In the genomic region with DNA sequence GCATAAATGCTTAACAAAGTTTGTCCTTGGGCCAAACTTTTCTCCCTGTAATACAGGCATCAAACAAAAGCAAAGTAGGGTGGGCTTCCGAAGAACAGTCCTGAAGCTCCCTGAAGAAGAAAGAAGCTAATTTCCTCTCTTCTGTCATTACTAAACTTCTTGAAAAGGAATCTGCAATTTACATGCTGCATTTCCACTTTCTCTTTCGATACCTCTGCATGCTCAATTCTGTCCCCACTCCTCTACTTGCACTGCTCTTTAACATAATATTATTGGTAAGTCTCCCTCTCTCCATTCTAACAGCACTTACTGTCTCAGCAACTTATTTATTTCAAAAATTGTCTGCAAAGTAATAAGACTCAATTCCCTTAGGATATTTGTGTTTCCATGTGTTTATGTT, we compare ENCODE assay signal across 9 cellular contexts. TPM values are rescaled to one million over a fixed set of nuclear protein-coding genes. Genes with fewer than 3 reads are reported as not detected.
DNase-seq lines count a peak whose midpoint lies in the region; ATAC-seq and TF ChIP-seq lines count a peak whose summit lies in the region.
"Had no signal": no experiment of that assay in that cellular context is flagged by ENCODE, and none has a peak within 500 bp of the region (broad histone marks: within the 10 kb centered on the region; RNA-seq: fewer than 3 reads in every experiment).

No MANE protein-coding gene starts in this region.

- H3K27me3 ChIP-seq in sigmoid colon, result no peaks in the 10 kb centered on the region
- H3K27me3 ChIP-seq: esophagus muscularis mucosa had no signal

- no peak for TF ChIP-seq CTCF in sigmoid colon (IDR thresholded peaks at IDR 0.05)

- ATAC-seq in GM18907 (IDR thresholded peaks at IDR 0.05; ENCODE audit: unreplicated experiment) (peak; percentile 24), HG03354 (IDR thresholded peaks at IDR 0.05; ENCODE audit: poor library complexity, severe bottlenecking, unreplicated experiment) (peak; percentile 22), GM21825 (IDR thresholded peaks at IDR 0.05; ENCODE audit: unreplicated experiment) (no peak), GM18502 (IDR thresholded peaks at IDR 0.05; ENCODE audit: poor library complexity, unreplicated experiment) (no peak)

- H3K27me3 Mint-ChIP-seq in activated T-helper 2 cell treated with anti-CD3 and anti-CD28 coated beads, Interferon-gamma antibody, Interleukin-2, Interleukin-4, amounts not matched to agents 10 μg/mL and 5 μg/mL and 100 μg/mL, durations not matched to agents 14 hours and 24 hours and 36 hours (ENCODE audit: low read depth), result no peaks in the 10 kb centered on the region

- peaks cover 5% of the 10 kb centered on the region for H3K36me3 Mint-ChIP-seq in activated T-helper 2 cell treated with anti-CD3 and anti-CD28 coated beads, Interferon-gamma antibody, Interleukin-2, Interleukin-4, amounts not matched to agents 10 μg/mL and 5 μg/mL and 100 μg/mL, durations not matched to agents 14 hours and 24 hours and 36 hours (ENCODE audit: low read depth)

- peak overlapping the region; percentile 6 to 39 (median 30) for H3K27ac ChIP-seq in sigmoid colon

- peaks cover 47% of the 10 kb centered on the region for H3K4me1 Mint-ChIP-seq in activated T-helper 2 cell treated with anti-CD3 and anti-CD28 coated beads, Interferon-gamma antibody, Interleukin-2, Interleukin-4, amounts not matched to agents 10 μg/mL and 5 μg/mL and 100 μg/mL, durations not matched to agents 14 hours and 24 hours and 36 hours (ENCODE audit: low read depth)

- DNase-seq in activated T-helper 2 cell treated with anti-CD3 and anti-CD28 coated beads, Interferon-gamma antibody, Interleukin-2, Interleukin-4, amounts not matched to agents 10 μg/mL and 5 μg/mL and 100 μg/mL, durations not matched to agents 14 hours and 24 hours and 36 hours (ENCODE audit: low spot score), result no peak
- DNase-seq in sigmoid colon (no peak), HuH-7.5 (ENCODE audit: low spot score) (no peak), NCI-H146 treated with DMSO at 0.1 percent for 48 hours (lab: John Stamatoyannopoulos, UW; ENCODE audit: unreplicated experiment) (no peak)

- peak overlapping the region; percentile 48 for H3K4me3 Mint-ChIP-seq in activated T-helper 2 cell treated with anti-CD3 and anti-CD28 coated beads, Interferon-gamma antibody, Interleukin-2, Interleukin-4, amounts not matched to agents 10 μg/mL and 5 μg/mL and 100 μg/mL, durations not matched to agents 14 hours and 24 hours and 36 hours (ENCODE audit: low read depth)

- no peaks in the 10 kb centered on the region for H3K36me3 ChIP-seq in sigmoid colon
- H3K36me3 ChIP-seq: esophagus muscularis mucosa had no signal

- H3K9me3 Mint-ChIP-seq in activated T-helper 2 cell treated with anti-CD3 and anti-CD28 coated beads, Interferon-gamma antibody, Interleukin-2, Interleukin-4, amounts not matched to agents 10 μg/mL and 5 μg/mL and 100 μg/mL, durations not matched to agents 14 hours and 24 hours and 36 hours, result no peaks in the 10 kb centered on the region

- H3K4me1 ChIP-seq in sigmoid colon, result peaks cover 0 to 10% (median 5%) of the 10 kb centered on the region in 4 donors

- 23 to 33% methylated on average over 2 of the region's 2 CpGs for WGBS in sigmoid colon, 2 donors

- H3K27ac Mint-ChIP-seq in activated T-helper 2 cell treated with anti-CD3 and anti-CD28 coated beads, Interferon-gamma antibody, Interleukin-2, Interleukin-4, amounts not matched to agents 10 μg/mL and 5 μg/mL and 100 μg/mL, durations not matched to agents 14 hours and 24 hours and 36 hours, result peak overlapping the region; percentile 69

- no peak for TF ChIP-seq EP300 in sigmoid colon (IDR thresholded peaks at IDR 0.05)

- no peak overlapping the region for H3K4me3 ChIP-seq in sigmoid colon
- H3K4me3 ChIP-seq: esophagus muscularis mucosa had no signal

- no peak for TF ChIP-seq POLR2A in sigmoid colon (IDR thresholded peaks at IDR 0.05)

- intact Hi-C loops in activated T-helper 2 cell treated with anti-CD3 and anti-CD28 coated beads, Interferon-gamma antibody, Interleukin-2, Interleukin-4, amounts not matched to agents 10 μg/mL and 5 μg/mL and 100 μg/mL, durations not matched to agents 14 hours and 24 hours and 36 hours (cut with micrococcal nuclease), result loop anchor here (5.0 kb wide), 1 partner anchor 69 kb away; no protein-coding TSS in a partner anchor
- intact Hi-C loops in sigmoid colon (cut with DNase I), result loop anchor here (10.0 kb wide), 2 partner anchors 194 to 456 kb away; a partner anchor contains a TSS

- no peaks in the 10 kb centered on the region for H3K9me3 ChIP-seq in sigmoid colon
- H3K9me3 ChIP-seq: esophagus muscularis mucosa had no signal

RNA-seq across cellular contexts. Expression of a gene that starts 3.9 kb away (rescaled TPM):
- 49.6 and 52.1 TPM in 2 replicates for total RNA-seq in activated T-helper 2 cell treated with anti-CD3 and anti-CD28 coated beads, Interferon-gamma antibody, Interleukin-2, Interleukin-4, amounts not matched to agents 10 μg/mL and 5 μg/mL and 100 μg/mL, durations not matched to agents 14 hours and 24 hours and 36 hours
- 100 to 1,000 TPM; 264 to 355 (median 310) TPM for total RNA-seq in sigmoid colon
- polyA plus RNA-seq in sigmoid colon, result 10 to 100 TPM; 44.2 to 84.3 (median 47.4) TPM

Comparison
In these comparisons a context has a peak if more than half of its experiments do, and no peak if none do; other contexts are left out.
1. ATAC-seq: peak in GM18907 (single experiment) and HG03354 (single experiment); none in GM21825 (single experiment) and GM18502 (single experiment).